ENCODE assay signal across 8 cellular contexts in the genomic region with DNA sequence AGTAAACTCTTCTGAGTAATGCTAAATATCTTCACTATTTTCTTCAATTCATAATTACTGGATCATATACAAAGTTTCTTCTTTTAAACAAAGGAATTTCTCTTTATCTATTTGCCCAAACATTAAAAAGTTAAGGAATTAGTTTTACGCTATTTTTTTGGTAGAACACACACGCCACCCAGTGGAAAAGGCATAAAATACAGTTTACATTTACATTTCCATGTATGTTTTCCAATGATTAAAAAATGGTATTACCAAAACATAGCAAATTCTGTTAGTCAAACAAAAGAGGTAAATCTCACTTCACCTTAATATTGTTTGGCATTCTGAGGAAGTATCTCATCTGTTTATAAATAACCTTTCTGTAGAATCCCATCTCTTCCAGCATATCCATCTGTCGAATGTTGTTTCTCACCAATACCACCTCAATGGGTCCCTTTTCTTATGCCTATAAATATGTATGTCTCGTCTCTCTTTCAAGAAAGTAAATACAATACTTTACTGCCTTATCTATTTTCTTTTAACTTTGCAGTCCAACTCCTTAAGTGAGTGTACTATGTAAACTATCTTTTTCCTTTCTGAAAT. TPM values are rescaled to one million over a fixed set of nuclear protein-coding genes. Genes with fewer than 3 reads are reported as not detected.
DNase-seq lines count a peak whose midpoint lies in the region; ATAC-seq, FAIRE-seq and TF ChIP-seq lines count a peak whose summit lies in the region.

No MANE protein-coding gene starts in this region.

- BruUV-seq in Panc1 (replicated peaks; lab: Mats Ljungman, UMichigan), result no TSS peak
- BruUV-seq in endothelial cell of umbilical vein (replicated peaks; lab: Mats Ljungman, UMichigan), result no TSS peak

- FAIRE-seq in GM12891 (lab: Jason Lieb, UNC) (peak; percentile 51), endothelial cell of umbilical vein (lab: Jason Lieb, UNC) (peak; percentile 73)

- H2AFZ ChIP-seq in endothelial cell of umbilical vein (ENCODE audit: low read depth, low read length), result no peak overlapping the region
- no peak overlapping the region for H2AFZ ChIP-seq in parathyroid adenoma

- H4K20me1 ChIP-seq in endothelial cell of umbilical vein (replicated peaks; ENCODE audit: control insufficient read depth, extremely low read depth, insufficient read depth, low read length), result no peaks in the 10 kb centered on the region

- H3K27me3 Mint-ChIP-seq in CD4-positive, alpha-beta T cell, result peaks cover 18% of the 10 kb centered on the region

- H3K36me3 ChIP-seq in Panc1 (ENCODE audit: control insufficient read depth, insufficient read depth, low read length), result no peaks in the 10 kb centered on the region
- no peaks in the 10 kb centered on the region for H3K36me3 ChIP-seq in endothelial cell of umbilical vein (ENCODE audit: control insufficient read depth in 2 of 2, extremely low read depth in 1 of 2, insufficient read depth in 2 of 2, low read length in 2 of 2)
- no peaks in the 10 kb centered on the region for H3K36me3 ChIP-seq in parathyroid adenoma (ENCODE audit: control insufficient read depth, insufficient read depth, low read length)

- peak; percentile 89 for TF ChIP-seq CTCF in CD4-positive, alpha-beta T cell (IDR thresholded peaks at IDR 0.05)
- TF ChIP-seq CTCF in Panc1 (IDR thresholded peaks at IDR 0.05) (peak; percentile 57; the same call in 1 of the 2 replicates), endothelial cell of umbilical vein (IDR thresholded peaks at IDR 0.05; ENCODE audit: extremely low read depth in 1 of 2, insufficient read depth in 1 of 2, low read depth in 1 of 2, low read length in 2 of 2) (peak; percentile 28 to 32), parathyroid adenoma (IDR thresholded peaks at IDR 0.05) (peak; percentile 76)

- in situ Hi-C loops in Panc1 (cut with HindIII; ENCODE audit: low pct_unique_long_range_greater_than_20kb, low sequenced_read_pairs), result no loop called here

- H3K9me3 Mint-ChIP-seq in CD4-positive, alpha-beta T cell, result no peaks in the 10 kb centered on the region

- H3K27ac Mint-ChIP-seq in CD4-positive, alpha-beta T cell, result no peak overlapping the region

- dilution Hi-C loops in endothelial cell of umbilical vein (cut with MboI; ENCODE audit: extremely low pct_ligation_motif_present, low sequenced_read_pairs), result no loop called here

- no peaks in the 10 kb centered on the region for H3K9me3 ChIP-seq in CD4-positive, alpha-beta T cell (ENCODE audit: control insufficient read depth, low read length)
- H3K9me3 ChIP-seq in Panc1 (ENCODE audit: control insufficient read depth, insufficient read depth, low read depth, low read length) (no peaks in the 10 kb centered on the region), endothelial cell of umbilical vein (replicated peaks; ENCODE audit: control insufficient read depth, insufficient read depth, low read length) (no peaks in the 10 kb centered on the region), parathyroid adenoma (ENCODE audit: control insufficient read depth, low read length) (no peaks in the 10 kb centered on the region)

- no peaks in the 10 kb centered on the region for H3K36me3 Mint-ChIP-seq in CD4-positive, alpha-beta T cell (ENCODE audit: low read depth)

- H3K79me2 ChIP-seq in endothelial cell of umbilical vein (ENCODE audit: control insufficient read depth, insufficient read depth, low read length), result no peaks in the 10 kb centered on the region
- no peaks in the 10 kb centered on the region for H3K79me2 ChIP-seq in parathyroid adenoma

- H3K4me3 ChIP-seq in Panc1 (ENCODE audit: low read depth in 2 of 2, low read length in 2 of 2), result no peak overlapping the region
- no peak overlapping the region for H3K4me3 ChIP-seq in endothelial cell of umbilical vein (replicated peaks in 1 of 3; ENCODE audit: insufficient read depth in 1 of 3, low read depth in 1 of 3, low read length in 3 of 3)
- no peak overlapping the region for H3K4me3 ChIP-seq in parathyroid adenoma (ENCODE audit: low read depth, low read length)

- no peaks in the 10 kb centered on the region for H3K4me1 Mint-ChIP-seq in CD4-positive, alpha-beta T cell (ENCODE audit: low read depth)

- H3K4me1 ChIP-seq in Panc1 (ENCODE audit: control insufficient read depth, insufficient read depth, low read length) (no peaks in the 10 kb centered on the region), endothelial cell of umbilical vein (ENCODE audit: control insufficient read depth, extremely low read depth, insufficient read depth, low read length) (no peaks in the 10 kb centered on the region), parathyroid adenoma (no peaks in the 10 kb centered on the region)

- CTCF ChIA-PET in CD4-positive, alpha-beta T cell (lab: Charles Lee), result interaction anchor here (1.1 kb wide), 1 partner anchor 519 kb away, joined by 4 read pairs; no protein-coding TSS in a partner anchor
- CTCF ChIA-PET in Panc1 (lab: Charles Lee), result no interaction called here
- CTCF ChIA-PET in endothelial cell of umbilical vein (lab: Charles Lee), result interaction anchor here (1.0 to 2.7 kb wide), 8 partner anchors 10 to 664 kb away, joined by 3 to 16 read pairs (median 5); no protein-coding TSS in a partner anchor

- no peak overlapping the region for H3K4me3 Mint-ChIP-seq in CD4-positive, alpha-beta T cell

- POLR2A ChIA-PET in CD4-positive, alpha-beta T cell (lab: Charles Lee), result no interaction called here
- POLR2A ChIA-PET in Panc1 (lab: Charles Lee) (no interaction called here), endothelial cell of umbilical vein (lab: Charles Lee) (no interaction called here)

- H3K27me3 ChIP-seq in CD4-positive, alpha-beta T cell (ENCODE audit: control insufficient read depth, insufficient read depth, low read length), result no peaks in the 10 kb centered on the region
- H3K27me3 ChIP-seq in Panc1 (ENCODE audit: control insufficient read depth, insufficient read depth, low read length) (no peaks in the 10 kb centered on the region; the same call in 1 of the 2 replicates), endothelial cell of umbilical vein (ENCODE audit: control insufficient read depth in 2 of 2, insufficient read depth in 2 of 2, low read length in 2 of 2) (no peaks in the 10 kb centered on the region), parathyroid adenoma (ENCODE audit: control insufficient read depth, insufficient read depth, low read length) (no peaks in the 10 kb centered on the region)

- TF ChIP-seq POLR2A in GM12891 (IDR thresholded peaks at IDR 0.05; ENCODE audit: low read depth, low read length) (no peak), endothelial cell of umbilical vein (IDR thresholded peaks at IDR 0.05; ENCODE audit: low read depth, low read length) (no peak)

- ATAC-seq in CD4-positive, alpha-beta T cell (ENCODE audit: poor library complexity), result no peak
- ATAC-seq in Panc1, result no peak
- ATAC-seq in HG02981 (IDR thresholded peaks at IDR 0.05; ENCODE audit: unreplicated experiment), result no peak

- DNase-seq in CD4-positive, alpha-beta T cell, result no peak
- DNase-seq in GM12891 (ENCODE audit: insufficient read length, low spot score) (no peak), Panc1 (ENCODE audit: low read depth, low spot score) (peak; percentile 10), endothelial cell of umbilical vein (ENCODE audit: low read depth, low spot score) (peak; percentile 58), GM19240 (ENCODE audit: insufficient read length, low spot score) (no peak)
- DNase-seq in stimulated activated naive CD4-positive, alpha-beta T cell treated with Interleukin-2 at 50 U/mL for 16 hours (lab: John Stamatoyannopoulos, UW), result no peak

- H3K9me1 ChIP-seq in endothelial cell of umbilical vein (replicated peaks; ENCODE audit: control insufficient read depth, extremely low read depth, insufficient read depth, low read length), result no peaks in the 10 kb centered on the region

- intact Hi-C loops in CD4-positive, alpha-beta T cell (cut with DNase I, micrococcal nuclease), result loop anchor here (2.0 to 10.0 kb wide), 6 partner anchors 71 to 1026 kb away; partner anchors contain the start of genes MARS2 (in 1 of the 2) and SF3B1 (in 1 of the 2)
- intact Hi-C loops in Panc1 (cut with micrococcal nuclease; ENCODE audit: unreplicated experiment) (loop anchor here (2.0 to 10.0 kb wide), 3 partner anchors 71 to 396 kb away; no protein-coding TSS in a partner anchor), endothelial cell of umbilical vein (cut with micrococcal nuclease) (loop anchor here (1.0 to 10.0 kb wide), 7 partner anchors 71 to 1023 kb away; partner anchors contain the start of gene HSPE1)

- H3K4me2 ChIP-seq in endothelial cell of umbilical vein (ENCODE audit: insufficient read depth, low read length) (no peak overlapping the region), parathyroid adenoma (ENCODE audit: low read length) (no peak overlapping the region)

- H3K9ac ChIP-seq in endothelial cell of umbilical vein (replicated peaks; ENCODE audit: extremely low read depth, insufficient read depth, low read length) (no peak overlapping the region), parathyroid adenoma (no peak overlapping the region)

- H3K27ac ChIP-seq in CD4-positive, alpha-beta T cell (ENCODE audit: low read depth, low read length), result no peak overlapping the region
- H3K27ac ChIP-seq in Panc1 (ENCODE audit: low read length), result no peak overlapping the region
- no peak overlapping the region for H3K27ac ChIP-seq in endothelial cell of umbilical vein (ENCODE audit: insufficient read depth, low read depth, low read length)
- H3K27ac ChIP-seq in parathyroid adenoma, result no peak overlapping the region

RNA-seq across cellular contexts. Expression of gene BOLL, which starts 7.2 kb away (rescaled TPM):
- not detected for total RNA-seq in CD4-positive, alpha-beta T cell
- polyA plus RNA-seq in GM12891 (2012; ENCODE audit: low read depth, missing spikeins), result not detected
- total RNA-seq in Panc1 (2021; ENCODE audit: unreplicated experiment), result not detected
- not detected for polyA plus RNA-seq in Panc1 (2012; ENCODE audit: insufficient read length)
- total RNA-seq in endothelial cell of umbilical vein, result not detected in 2 replicates
- not detected in 2 replicates for polyA plus RNA-seq in endothelial cell of umbilical vein
- not detected in 2 replicates for polyA plus RNA-seq in endothelial cell of umbilical vein (2011; cell fraction: cytosol; rRNA removed)
- polyA plus RNA-seq in endothelial cell of umbilical vein (2011; cell fraction: nucleus; rRNA removed), result not detected in 2 replicates
- polyA plus RNA-seq in endothelial cell of umbilical vein (2012), result not detected in 2 replicates
- not detected in 2 replicates for polyA minus RNA-seq in endothelial cell of umbilical vein
- polyA minus RNA-seq in endothelial cell of umbilical vein (2011; cell fraction: cytosol; rRNA and poly(A)+ RNA removed), result not detected
- polyA minus RNA-seq in endothelial cell of umbilical vein (2011; cell fraction: nucleus; rRNA and poly(A)+ RNA removed), result not detected in 2 replicates

RNA-seq across cellular contexts. Expression of gene PLCL1, which starts 26.5 kb away (rescaled TPM):
- 10 to 100 TPM; 27.0 to 28.3 TPM for total RNA-seq in CD4-positive, alpha-beta T cell
- polyA plus RNA-seq in GM12891 (2012; ENCODE audit: low read depth, missing spikeins), result 0.33 TPM
- total RNA-seq in Panc1 (2021; ENCODE audit: unreplicated experiment), result not detected
- not detected for polyA plus RNA-seq in Panc1 (2012; ENCODE audit: insufficient read length)
- total RNA-seq in endothelial cell of umbilical vein, result 3.4 and 5.1 TPM in 2 replicates
- polyA plus RNA-seq in endothelial cell of umbilical vein, result 0.60 and 0.79 TPM in 2 replicates
- polyA plus RNA-seq in endothelial cell of umbilical vein (2011; cell fraction: cytosol; rRNA removed), result 1.2 TPM in 2 replicates
- 1.9 and 3.0 TPM in 2 replicates for polyA plus RNA-seq in endothelial cell of umbilical vein (2011; cell fraction: nucleus; rRNA removed)
- polyA plus RNA-seq in endothelial cell of umbilical vein (2012), result 8.8 and 9.5 TPM in 2 replicates
- polyA minus RNA-seq in endothelial cell of umbilical vein, result 3.4 and 5.9 TPM in 2 replicates
- not detected for polyA minus RNA-seq in endothelial cell of umbilical vein (2011; cell fraction: cytosol; rRNA and poly(A)+ RNA removed)
- polyA minus RNA-seq in endothelial cell of umbilical vein (2011; cell fraction: nucleus; rRNA and poly(A)+ RNA removed), result 8.7 and 11.5 TPM in 2 replicates

Comparison
In these comparisons a context has a peak if more than half of its experiments do, and no peak if none do; other contexts are left out.
1. DNase-seq: peak in Panc1 (single experiment) and endothelial cell of umbilical vein (single experiment); none in CD4-positive, alpha-beta T cell (0 of 10), GM12891 (single experiment), GM19240 (single experiment) and stimulated activated naive CD4-positive, alpha-beta T cell treated with Interleukin-2 at 50 U/mL for 16 hours (single experiment).
2. CTCF ChIP-seq: peak in every context shown above with its lines; median percentile 89 in CD4-positive, alpha-beta T cell; 76 in parathyroid adenoma; 57 in Panc1; 30 in endothelial cell of umbilical vein.